In genomic region chr7:105131890-105132289, GRCh38 we compare ENCODE assay signal across 18 cellular contexts.
DNase-seq lines count a peak whose midpoint lies in the region; TF ChIP-seq lines count a peak whose summit lies in the region.
"Had no signal": no experiment of that assay in that cellular context is flagged by ENCODE, and none has a peak within 500 bp of the region (broad histone marks: within the 10 kb centered on the region; RNA-seq: fewer than 3 reads in every experiment).

No MANE protein-coding gene starts in this region.

- H3K4me2 ChIP-seq in MM.1S (ENCODE audit: low read depth, low read length): no peak overlapping the region

- TF ChIP-seq CTCF in MM.1S (IDR thresholded peaks at IDR 0.05; ENCODE audit: low read length) (no peak), dorsolateral prefrontal cortex (IDR thresholded peaks at IDR 0.05 in 54 of 56, conservative IDR thresholded peaks at IDR 0.05 in 2 of 56; ENCODE audit: low read depth in 1 of 56, partially characterized antibody in 56 of 56) (peak in 12 of 56 donors; percentile 6 to 27 (median 16)), nephron progenitor cell (IDR thresholded peaks at IDR 0.05) (no peak), chondrocyte (IDR thresholded peaks at IDR 0.05) (no peak)

- no peak overlapping the region for H3K27ac ChIP-seq in CD4-positive, alpha-beta memory T cell (ENCODE audit: low read depth, low read length)
- H3K27ac ChIP-seq in MM.1S (ENCODE audit: low read length) (peak overlapping the region; percentile 61; the same call in 1 of the 2 replicates), dorsolateral prefrontal cortex (peak overlapping the region in 58 of 59 donors; percentile 0 to 91 (median 70))
- H3K27ac ChIP-seq: upper lobe of left lung had no signal

- H3F3A ChIP-seq in MM.1S (ENCODE audit: insufficient read depth, low read length): peaks cover 31% of the 10 kb centered on the region

- H3K9me2 ChIP-seq in MM.1S (replicated peaks; ENCODE audit: insufficient read depth, low read length): no peaks in the 10 kb centered on the region

- peaks cover 6% of the 10 kb centered on the region for H3K4me1 ChIP-seq in CD4-positive, alpha-beta memory T cell (ENCODE audit: insufficient read depth, low read length)
- peaks cover 59% of the 10 kb centered on the region for H3K4me1 ChIP-seq in MM.1S (ENCODE audit: low read length)
- H3K4me1 ChIP-seq: BE2C had no signal

- no peak overlapping the region for H3K4me3 ChIP-seq in CD4-positive, alpha-beta memory T cell (ENCODE audit: low read length in 2 of 2)
- H3K4me3 ChIP-seq in MM.1S (ENCODE audit: low read length) (no peak overlapping the region), dorsolateral prefrontal cortex (no peak overlapping the region)
- H3K4me3 ChIP-seq: upper lobe of left lung had no signal

- H3K9ac ChIP-seq in MM.1S (ENCODE audit: low read length): no peak overlapping the region

- POLR2A ChIA-PET in CD4-positive, alpha-beta memory T cell (lab: Charles Lee; ENCODE audit: partially characterized antibody): interaction anchor here (0.7 kb wide), 1 partner anchor 22 kb away, joined by 3 read pairs; no protein-coding TSS in a partner anchor

- H4K20me1 ChIP-seq in MM.1S (ENCODE audit: insufficient read depth, low read length): no peaks in the 10 kb centered on the region

- peaks cover 72% of the 10 kb centered on the region for H3K79me2 ChIP-seq in MM.1S (ENCODE audit: low read length)

- no peaks in the 10 kb centered on the region for H3K9me3 ChIP-seq in CD4-positive, alpha-beta memory T cell (ENCODE audit: control insufficient read depth in 1 of 2, low read length in 2 of 2)
- H3K9me3 ChIP-seq in MM.1S (replicated peaks; ENCODE audit: insufficient read depth, low read length): no peaks in the 10 kb centered on the region
- H3K9me3 ChIP-seq: BE2C, upper lobe of left lung had no signal

- peaks cover 11 to 20% (median 18%) of the 10 kb centered on the region in 4 donors for H3K4me1 Mint-ChIP-seq in CD4-positive, alpha-beta memory T cell
- peaks cover 58% of the 10 kb centered on the region for H3K4me1 Mint-ChIP-seq in nephron progenitor cell
- H3K4me1 Mint-ChIP-seq in chondrocyte (ENCODE audit: low read depth): peaks cover 5% of the 10 kb centered on the region

- no peaks in the 10 kb centered on the region for H3K27me3 ChIP-seq in CD4-positive, alpha-beta memory T cell (ENCODE audit: insufficient read depth, low read length)
- H3K27me3 ChIP-seq in MM.1S (replicated peaks; ENCODE audit: insufficient read depth, low read length) (no peaks in the 10 kb centered on the region), dorsolateral prefrontal cortex (no peaks in the 10 kb centered on the region)
- H3K27me3 ChIP-seq: BE2C, upper lobe of left lung had no signal

- CTCF ChIA-PET in CD4-positive, alpha-beta memory T cell (lab: Charles Lee; ENCODE audit: partially characterized antibody): interaction anchor here (1.0 kb wide), 1 partner anchor 9 kb away, joined by 3 read pairs; no protein-coding TSS in a partner anchor

- H3K27ac Mint-ChIP-seq in CD4-positive, alpha-beta memory T cell: peak overlapping the region in 5 of 7 donors; percentile 6 to 82 (median 22)
- H3K27ac Mint-ChIP-seq in nephron progenitor cell (peak overlapping the region; percentile 95), chondrocyte (ENCODE audit: unreplicated experiment) (no peak overlapping the region)

- H3K27me3 Mint-ChIP-seq in CD4-positive, alpha-beta memory T cell: no peaks in the 10 kb centered on the region
- H3K27me3 Mint-ChIP-seq in nephron progenitor cell (ENCODE audit: low read depth, poor library complexity) (peaks cover 2% of the 10 kb centered on the region), chondrocyte (ENCODE audit: low read depth) (no peaks in the 10 kb centered on the region)

- peaks cover 0 to 1% (median 0%) of the 10 kb centered on the region in 8 donors for H3K9me3 Mint-ChIP-seq in CD4-positive, alpha-beta memory T cell
- H3K9me3 Mint-ChIP-seq in nephron progenitor cell (no peaks in the 10 kb centered on the region), chondrocyte (ENCODE audit: low read depth) (no peaks in the 10 kb centered on the region)
- H3K9me3 Mint-ChIP-seq: H9, immature natural killer cell had no signal

- intact Hi-C loops in CD4-positive, alpha-beta memory T cell (cut with micrococcal nuclease): no loop called here
- intact Hi-C loops in dorsolateral prefrontal cortex (cut with DNase I): loop anchor here in 1 of 2 donors (10.0 kb wide), 1 partner anchor 353 kb away; no protein-coding TSS in a partner anchor

- no peak overlapping the region for H2AFZ ChIP-seq in MM.1S (ENCODE audit: low read length)

- peaks cover 29 to 53% of the 10 kb centered on the region in 2 donors for H3K36me3 Mint-ChIP-seq in CD4-positive, alpha-beta memory T cell
- H3K36me3 Mint-ChIP-seq in nephron progenitor cell (ENCODE audit: low read depth) (peaks cover 67% of the 10 kb centered on the region), chondrocyte (ENCODE audit: low read depth) (peaks cover 4% of the 10 kb centered on the region)

- H3K36me3 ChIP-seq in CD4-positive, alpha-beta memory T cell (ENCODE audit: insufficient read depth, low read length): peaks cover 29% of the 10 kb centered on the region
- no peaks in the 10 kb centered on the region for H3K36me3 ChIP-seq in MM.1S (replicated peaks; ENCODE audit: insufficient read depth, low read length)

- H3K4me3 Mint-ChIP-seq in CD4-positive, alpha-beta memory T cell: peak overlapping the region in 1 of 8 donors; percentile 13
- H3K4me3 Mint-ChIP-seq in nephron progenitor cell (peak overlapping the region; percentile 31), chondrocyte (ENCODE audit: unreplicated experiment) (no peak overlapping the region)
- H3K4me3 Mint-ChIP-seq: H9 had no signal

- no peak for DNase-seq in CD4-positive, alpha-beta memory T cell
- DNase-seq in MM.1S (no peak), dorsolateral prefrontal cortex (peak in 6 of 10 donors; percentile 49 to 74 (median 70)), nephron progenitor cell (no peak), AG08395 (ENCODE audit: low spot score) (no peak), NCI-H187 treated with DMSO at 0.1 percent for 48 hours (lab: John Stamatoyannopoulos, UW) (no peak), NCI-H187 (lab: John Stamatoyannopoulos, UW) (no peak), chondrocyte (ENCODE audit: low spot score) (no peak)
- DNase-seq: BE2C; DMS 273 treated with DMSO at 0.1 percent for 48 hours; H9; immature natural killer cell; mesendoderm; NCI-H1417 treated with DMSO at 0.1 percent for 48 hours; NCI-H226; SHP77 treated with DMSO at 0.1 percent for 48 hours; stimulated activated CD4-positive, alpha-beta T cell treated with anti-CD3 and anti-CD28 coated beads, Interleukin-2, amount 100 ng/mL, for 24 hours; upper lobe of left lung had no signal

Comparison
In these comparisons a context has a peak if more than half of its experiments do, and no peak if none do; other contexts are left out.
1. DNase-seq: peak in dorsolateral prefrontal cortex (6 of 10); none in CD4-positive, alpha-beta memory T cell (0 of 5), MM.1S (single experiment), nephron progenitor cell (single experiment), AG08395 (single experiment), NCI-H187 treated with DMSO at 0.1 percent for 48 hours (single experiment), NCI-H187 (0 of 2) and chondrocyte (single experiment).